In genomic region chr2:12428324-12428723, GRCh38 we compare ENCODE assay signal across 17 cellular contexts.
DNase-seq lines count a peak whose midpoint lies in the region; ATAC-seq and TF ChIP-seq lines count a peak whose summit lies in the region.
"Had no signal": no experiment of that assay in that cellular context is flagged by ENCODE, and none has a peak within 500 bp of the region (broad histone marks: within the 10 kb centered on the region; RNA-seq: fewer than 3 reads in every experiment).

No MANE protein-coding gene starts in this region.

- in situ Hi-C loops in Panc1 (cut with HindIII; ENCODE audit: low pct_unique_long_range_greater_than_20kb, low sequenced_read_pairs), result no loop called here

- H3K27me3 ChIP-seq in Panc1 (ENCODE audit: control insufficient read depth, insufficient read depth, low read length), result no peaks in the 10 kb centered on the region
- H3K27me3 ChIP-seq: dorsolateral prefrontal cortex, SJCRH30, uterus had no signal

- H3K4me3 Mint-ChIP-seq in osteocyte (ENCODE audit: unreplicated experiment), result peak overlapping the region; percentile 16
- H3K4me3 Mint-ChIP-seq: activated CD4-positive, alpha-beta memory T cell treated with anti-CD3 and anti-CD28 coated beads for 36 hours; activated T-cell treated with anti-CD3 and anti-CD28 coated beads, Interleukin-2, amount 50 U/mL, for 72 hours had no signal

- H3K27ac Mint-ChIP-seq in osteocyte (ENCODE audit: unreplicated experiment), result peak overlapping the region; percentile 96
- H3K27ac Mint-ChIP-seq: activated CD4-positive, alpha-beta memory T cell treated with anti-CD3 and anti-CD28 coated beads for 36 hours; activated T-cell treated with anti-CD3 and anti-CD28 coated beads, Interleukin-2, amount 50 U/mL, for 72 hours had no signal

- CTCF ChIA-PET in Panc1 (lab: Charles Lee), result no interaction called here

- TF ChIP-seq CTCF in Panc1 (IDR thresholded peaks at IDR 0.05) (no peak), osteocyte (IDR thresholded peaks at IDR 0.05) (no peak)

- no peaks in the 10 kb centered on the region for H3K36me3 ChIP-seq in Panc1 (ENCODE audit: control insufficient read depth, insufficient read depth, low read length)
- H3K36me3 ChIP-seq: SJCRH30, uterus had no signal

- no peaks in the 10 kb centered on the region for H3K27me3 Mint-ChIP-seq in osteocyte (ENCODE audit: unreplicated experiment)
- H3K27me3 Mint-ChIP-seq: activated CD4-positive, alpha-beta memory T cell treated with anti-CD3 and anti-CD28 coated beads for 36 hours had no signal

- ATAC-seq in Panc1 (no peak), Right ventricle myocardium inferior (no peak)
- ATAC-seq: activated T-cell treated with anti-CD3 and anti-CD28 coated beads, Interleukin-2, amount 50 U/mL, for 72 hours had no signal

- BruUV-seq in Panc1 (replicated peaks; lab: Mats Ljungman, UMichigan), result no TSS peak

- H3K27ac ChIP-seq in Panc1 (ENCODE audit: low read length), result 0 out of 2 replicates have a peak overlapping the region, but pooled peaks have one; percentile 41
- H3K27ac ChIP-seq: SJCRH30, uterus had no signal

- POLR2A ChIA-PET in Panc1 (lab: Charles Lee), result no interaction called here

- peak; percentile 57 for DNase-seq in ELF-1 (ENCODE audit: low read depth, low spot score)
- DNase-seq in Panc1 (ENCODE audit: low read depth, low spot score), result no peak
- peak; percentile 50 for DNase-seq in fibroblast of gingiva (ENCODE audit: low read depth)
- no peak for DNase-seq in osteocyte (ENCODE audit: extremely low spot score, unreplicated experiment)
- DNase-seq in NCI-H446 treated with DMSO at 0.1 percent for 48 hours (lab: John Stamatoyannopoulos, UW), result no peak
- DNase-seq in SIG-M5 (lab: John Stamatoyannopoulos, UW), result no peak
- DNase-seq in activated gamma-delta T cell (lab: John Stamatoyannopoulos, UW), result no peak
- no peak for DNase-seq in Right ventricle myocardium inferior (ENCODE audit: missing footprints)
- DNase-seq: activated CD4-positive, alpha-beta memory T cell treated with anti-CD3 and anti-CD28 coated beads for 36 hours; activated T-cell treated with anti-CD3 and anti-CD28 coated beads, Interleukin-2, amount 50 U/mL, for 72 hours; aorta; dorsolateral prefrontal cortex; NCI-H1048; SJCRH30; small intestine; stimulated activated naive CD4-positive, alpha-beta T cell; uterus had no signal

- no peaks in the 10 kb centered on the region for H3K9me3 ChIP-seq in Panc1 (ENCODE audit: control insufficient read depth, insufficient read depth, low read depth, low read length)
- H3K9me3 ChIP-seq: SJCRH30, uterus had no signal

- H3K4me3 ChIP-seq in Panc1 (ENCODE audit: low read depth in 2 of 2, low read length in 2 of 2), result no peak overlapping the region
- H3K4me3 ChIP-seq: dorsolateral prefrontal cortex, SJCRH30, uterus had no signal

- no peaks in the 10 kb centered on the region for H3K36me3 Mint-ChIP-seq in osteocyte (ENCODE audit: unreplicated experiment)
- H3K36me3 Mint-ChIP-seq: activated CD4-positive, alpha-beta memory T cell treated with anti-CD3 and anti-CD28 coated beads for 36 hours had no signal

- H3K9me3 Mint-ChIP-seq in osteocyte (ENCODE audit: unreplicated experiment), result no peaks in the 10 kb centered on the region
- H3K9me3 Mint-ChIP-seq: activated CD4-positive, alpha-beta memory T cell treated with anti-CD3 and anti-CD28 coated beads for 36 hours; activated T-cell treated with anti-CD3 and anti-CD28 coated beads, Interleukin-2, amount 50 U/mL, for 72 hours had no signal

- peaks cover 65% of the 10 kb centered on the region for H3K4me1 Mint-ChIP-seq in osteocyte (ENCODE audit: unreplicated experiment)

- no peaks in the 10 kb centered on the region; the same call in 1 of the 2 replicates for H3K4me1 ChIP-seq in Panc1 (ENCODE audit: control insufficient read depth, insufficient read depth, low read length)
- H3K4me1 ChIP-seq: SJCRH30, uterus had no signal

- intact Hi-C loops in Panc1 (cut with micrococcal nuclease; ENCODE audit: unreplicated experiment) (no loop called here), Right ventricle myocardium inferior (cut with DNase I) (no loop called here)

Comparison
In these comparisons a context has a peak if more than half of its experiments do, and no peak if none do; other contexts are left out.
1. DNase-seq: peak in ELF-1 (single experiment) and fibroblast of gingiva (single experiment); none in Panc1 (single experiment), osteocyte (single experiment), NCI-H446 treated with DMSO at 0.1 percent for 48 hours (single experiment), SIG-M5 (single experiment), activated gamma-delta T cell (single experiment) and Right ventricle myocardium inferior (single experiment).